In the genomic region with DNA sequence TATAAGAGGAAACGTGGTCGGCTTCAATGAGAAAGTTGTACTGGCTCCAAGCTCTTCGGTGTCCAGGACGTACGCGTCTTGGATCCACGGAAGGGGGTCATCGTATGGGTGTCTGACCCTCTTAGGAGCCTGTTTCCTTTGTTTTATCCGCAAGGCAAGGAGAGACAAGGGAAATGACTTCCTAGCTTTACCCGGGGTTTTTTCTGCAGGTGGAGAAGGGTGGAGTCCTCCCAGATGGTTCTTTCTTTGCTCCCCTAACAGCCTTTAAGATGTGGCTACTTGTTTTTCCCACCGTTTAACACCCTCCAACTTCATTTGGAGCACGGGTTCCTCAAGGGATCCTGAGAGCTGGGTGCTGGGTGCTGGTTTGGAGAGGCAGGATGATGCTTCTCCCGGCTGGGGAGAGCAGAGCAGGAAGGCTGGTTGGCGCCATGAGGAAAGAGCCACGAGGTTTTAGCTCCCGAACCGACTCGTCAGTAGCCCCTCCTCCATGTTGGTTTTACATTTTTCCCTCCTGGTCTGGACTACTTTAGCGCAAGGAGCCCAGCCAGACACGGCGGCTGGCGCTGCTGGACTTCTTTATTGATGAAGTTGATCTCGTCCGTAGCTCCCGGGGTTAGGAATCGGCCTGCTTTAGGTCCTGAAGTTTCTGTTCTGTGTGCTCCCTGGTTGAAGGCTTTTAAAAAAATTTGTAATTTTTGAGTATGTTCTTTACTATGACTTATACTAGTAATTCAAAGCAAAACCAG, we compare ENCODE assay signal across 8 cellular contexts. TPM values are rescaled to one million over a fixed set of nuclear protein-coding genes. Genes with fewer than 3 reads are reported as not detected.
A peak's percentile ranks its signal among the peaks of the same experiment; 100 is the strongest.
DNase-seq lines count a peak whose midpoint lies in the region; ATAC-seq and TF ChIP-seq lines count a peak whose summit lies in the region.

No MANE protein-coding gene starts in this region.

- CTCF ChIA-PET in PC-9 (lab: Charles Lee), result no interaction called here

- H4K20me1 ChIP-seq in KMS-11 (ENCODE audit: insufficient read depth) (peaks cover 35% of the 10 kb centered on the region), PC-9 (ENCODE audit: insufficient read depth) (peaks cover 35% of the 10 kb centered on the region)

- peak overlapping the region; percentile 96 for H3K9ac ChIP-seq in KMS-11

- peak overlapping the region; percentile 98 for H3K4me3 ChIP-seq in KMS-11 (IDR thresholded peaks at IDR 0.05; ENCODE audit: insufficient read depth, low read depth, low read length)
- peak overlapping the region; percentile 62 for H3K4me3 ChIP-seq in PC-9
- peak overlapping the region; percentile 93 for H3K4me3 ChIP-seq in psoas muscle

- H2AFZ ChIP-seq in KMS-11 (ENCODE audit: low read depth) (peak overlapping the region; percentile 77), PC-9 (peak overlapping the region; percentile 81)

- ATAC-seq in GM21526 (IDR thresholded peaks at IDR 0.05; ENCODE audit: low FRiP score, unreplicated experiment) (peak; percentile 7), psoas muscle (peak; percentile 33 to 67 (median 51)), HG03135 (IDR thresholded peaks at IDR 0.05; ENCODE audit: unreplicated experiment) (no peak)

- peaks cover 16% of the 10 kb centered on the region; the same call in 1 of the 2 replicates for H3F3A ChIP-seq in PC-9 (ENCODE audit: insufficient read depth, low read depth)

- peaks cover 58% of the 10 kb centered on the region for H3K79me2 ChIP-seq in KMS-11 (ENCODE audit: insufficient read depth, low read depth)
- H3K79me2 ChIP-seq in PC-9 (ENCODE audit: low read depth), result peaks cover 66% of the 10 kb centered on the region

- H3K36me3 ChIP-seq in KMS-11 (ENCODE audit: insufficient read depth) (no peaks in the 10 kb centered on the region), PC-9 (ENCODE audit: low read depth) (no peaks in the 10 kb centered on the region), psoas muscle (ENCODE audit: insufficient read depth in 1 of 2, low read depth in 1 of 2) (no peaks in the 10 kb centered on the region)

- DNase-seq in EH (ENCODE audit: low read depth) (peak; percentile 87), PC-9 (peak; percentile 53 to 63), astrocyte of the hippocampus (ENCODE audit: low read depth, low spot score) (peak; percentile 88), hippocampal formation (lab: John Stamatoyannopoulos, UW) (peak; percentile 17 to 47), psoas muscle (peak; percentile 35 to 62)

- intact Hi-C loops in PC-9 (cut with micrococcal nuclease; ENCODE audit: unreplicated experiment), result loop anchor here (1.0 to 10.0 kb wide), 5 partner anchors 59 to 194 kb away; a partner anchor contains a TSS
- intact Hi-C loops in psoas muscle (cut with DNase I), result loop anchor here (2.0 to 5.0 kb wide), 6 partner anchors 34 to 196 kb away; a partner anchor contains a TSS

- H3K9me2 ChIP-seq in PC-9 (ENCODE audit: insufficient read depth), result no peaks in the 10 kb centered on the region

- POLR2A ChIA-PET in PC-9 (lab: Charles Lee; ENCODE audit: unreplicated experiment), result interaction anchor here (0.9 kb wide), 1 partner anchor 60 kb away, joined by 8 read pairs; a partner anchor contains a TSS

- TF ChIP-seq CTCF in KMS-11 (conservative IDR thresholded peaks at IDR 0.05; ENCODE audit: low read depth, low read length) (no peak), PC-9 (conservative IDR thresholded peaks at IDR 0.05) (no peak), psoas muscle (IDR thresholded peaks at IDR 0.05) (no peak)

- TSS peak; percentile 63 for BruUV-seq in PC-9 (replicated peaks; lab: Mats Ljungman, UMichigan)

- H3K4me2 ChIP-seq in KMS-11, result peak overlapping the region; percentile 89
- H3K4me2 ChIP-seq in PC-9, result peak overlapping the region; percentile 99

- H3K4me1 ChIP-seq in KMS-11 (ENCODE audit: low read depth, poor library complexity, severe bottlenecking) (peaks cover 51% of the 10 kb centered on the region), PC-9 (replicated peaks; ENCODE audit: insufficient read depth) (peaks cover 17% of the 10 kb centered on the region), psoas muscle (peaks cover 10% of the 10 kb centered on the region)

- WGBS in psoas muscle, 3 donors, result 1% methylated on average over 26 of the region's 26 CpGs

- peak overlapping the region; percentile 92 for H3K27ac ChIP-seq in KMS-11
- peak overlapping the region; percentile 79 for H3K27ac ChIP-seq in PC-9
- H3K27ac ChIP-seq in psoas muscle, result peak overlapping the region; percentile 93

- H3K27me3 ChIP-seq in KMS-11 (ENCODE audit: insufficient read depth, low read depth), result no peaks in the 10 kb centered on the region
- no peaks in the 10 kb centered on the region for H3K27me3 ChIP-seq in PC-9 (ENCODE audit: insufficient read depth, low read depth)
- no peaks in the 10 kb centered on the region for H3K27me3 ChIP-seq in psoas muscle (ENCODE audit: insufficient read depth in 3 of 3, low read length in 2 of 3)

- H3K9me3 ChIP-seq in PC-9 (ENCODE audit: insufficient read depth, low read depth) (no peaks in the 10 kb centered on the region), psoas muscle (no peaks in the 10 kb centered on the region)

RNA-seq across cellular contexts. Expression of a gene that starts 1.3 kb away (rescaled TPM):
- total RNA-seq in PC-9 (2021), result 54.8 and 59.9 TPM in 2 replicates
- 10 to 100 TPM; 17.2 to 94.6 (median 29.7) TPM for total RNA-seq in psoas muscle
- polyA plus RNA-seq in psoas muscle, result 100 to 1,000 TPM in 1 of 3 donors, 10 to 100 TPM in 2; 14.6 to 273 (median 25.1) TPM

Comparison
In these comparisons a context has a peak if more than half of its experiments do, and no peak if none do; other contexts are left out.
1. DNase-seq: peak in every context shown above with its lines; median percentile 88 in astrocyte of the hippocampus; 87 in EH; 58 in PC-9; 48 in psoas muscle; 32 in hippocampal formation.